Comparison of ENCODE assay signal across 27 cellular contexts in the genomic region with DNA sequence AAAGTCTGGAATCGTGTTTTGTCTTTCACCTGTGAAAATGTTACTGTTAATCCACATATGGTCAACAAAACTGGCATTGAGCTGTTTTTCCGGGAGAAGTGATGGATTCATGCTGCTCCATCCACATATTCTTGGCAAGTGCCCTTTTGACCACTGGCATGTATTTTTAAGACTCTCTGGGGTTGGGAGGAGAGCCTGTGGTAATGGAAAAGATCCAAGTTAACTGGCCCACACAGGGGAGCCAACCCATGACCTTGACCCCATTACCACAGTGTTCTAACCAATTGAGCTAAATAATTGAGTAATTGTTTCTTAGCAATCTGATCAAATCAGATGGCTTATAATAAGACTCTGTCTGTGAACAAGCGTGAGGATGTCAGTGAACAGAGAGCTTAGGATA.
DNase-seq lines count a peak whose midpoint lies in the region; TF ChIP-seq lines count a peak whose summit lies in the region.
"Had no signal": no experiment of that assay in that cellular context is flagged by ENCODE, and none has a peak within 500 bp of the region (broad histone marks: within the 10 kb centered on the region; RNA-seq: fewer than 3 reads in every experiment).

No MANE protein-coding gene starts in this region.

- H3K27ac Mint-ChIP-seq in activated T-helper 1 cell treated with anti-CD3 and anti-CD28 coated beads, Interleukin-12 subunit alpha, Interleukin-12 subunit beta, Interleukin-2, Interleukin-4 antibody, amounts not matched to agents 30 ng/mL and 10 ng/mL and 1 ng/mL, durations not matched to agents 14 hours and 24 hours and 36 hours, result no peak overlapping the region
- H3K27ac Mint-ChIP-seq: activated naive CD4-positive, alpha-beta T cell treated with anti-CD3 and anti-CD28 coated beads, Interleukin-2, amount 10 ng/mL, durations not matched to agents 7 days and 5 days; CD14-positive monocyte; naive thymus-derived CD4-positive, alpha-beta T cell had no signal

- no peak for TF ChIP-seq CTCF in foreskin fibroblast (IDR thresholded peaks at IDR 0.05; ENCODE audit: low read depth, low read length)

- H3K9me3 Mint-ChIP-seq in activated T-helper 1 cell treated with anti-CD3 and anti-CD28 coated beads, Interleukin-12 subunit alpha, Interleukin-12 subunit beta, Interleukin-2, Interleukin-4 antibody, amounts not matched to agents 30 ng/mL and 10 ng/mL and 1 ng/mL, durations not matched to agents 14 hours and 24 hours and 36 hours, result no peaks in the 10 kb centered on the region
- H3K9me3 Mint-ChIP-seq: activated naive CD4-positive, alpha-beta T cell treated with anti-CD3 and anti-CD28 coated beads, Interleukin-2, amount 10 ng/mL, durations not matched to agents 7 days and 5 days; activated T-cell treated with anti-CD3 and anti-CD28 coated beads, Interleukin-2, amount 50 U/mL, for 4 hours had no signal

- H3K4me3 Mint-ChIP-seq in activated T-helper 1 cell treated with anti-CD3 and anti-CD28 coated beads, Interleukin-12 subunit alpha, Interleukin-12 subunit beta, Interleukin-2, Interleukin-4 antibody, amounts not matched to agents 30 ng/mL and 10 ng/mL and 1 ng/mL, durations not matched to agents 14 hours and 24 hours and 36 hours, result no peak overlapping the region
- H3K4me3 Mint-ChIP-seq: activated naive CD4-positive, alpha-beta T cell treated with anti-CD3 and anti-CD28 coated beads, Interleukin-2, amount 10 ng/mL, durations not matched to agents 7 days and 5 days; activated T-cell treated with anti-CD3 and anti-CD28 coated beads, Interleukin-2, amount 50 U/mL, for 4 hours; CD14-positive monocyte; naive thymus-derived CD4-positive, alpha-beta T cell had no signal

- no peaks in the 10 kb centered on the region for H3K4me1 Mint-ChIP-seq in activated T-helper 1 cell treated with anti-CD3 and anti-CD28 coated beads, Interleukin-12 subunit alpha, Interleukin-12 subunit beta, Interleukin-2, Interleukin-4 antibody, amounts not matched to agents 30 ng/mL and 10 ng/mL and 1 ng/mL, durations not matched to agents 14 hours and 24 hours and 36 hours (ENCODE audit: low read depth)
- H3K4me1 Mint-ChIP-seq: activated naive CD4-positive, alpha-beta T cell treated with anti-CD3 and anti-CD28 coated beads, Interleukin-2, amount 10 ng/mL, durations not matched to agents 7 days and 5 days; CD14-positive monocyte; naive thymus-derived CD4-positive, alpha-beta T cell had no signal

- peaks cover 3% of the 10 kb centered on the region for H3K27me3 Mint-ChIP-seq in activated T-helper 1 cell treated with anti-CD3 and anti-CD28 coated beads, Interleukin-12 subunit alpha, Interleukin-12 subunit beta, Interleukin-2, Interleukin-4 antibody, amounts not matched to agents 30 ng/mL and 10 ng/mL and 1 ng/mL, durations not matched to agents 14 hours and 24 hours and 36 hours (ENCODE audit: insufficient read depth)

- H3K4me3 ChIP-seq in foreskin fibroblast (ENCODE audit: low read depth in 1 of 2, low read length in 2 of 2), result no peak overlapping the region
- H3K4me3 ChIP-seq: stomach, transverse colon had no signal

- DNase-seq in AG08395 (ENCODE audit: low spot score) (peak; percentile 28), HT1080 (ENCODE audit: low read depth) (peak; percentile 38), astrocyte of the hippocampus (ENCODE audit: low read depth, low spot score) (peak; percentile 81), foreskin fibroblast (peak; percentile 63 to 68), T1000 (lab: John Stamatoyannopoulos, UW) (no peak), NCI-H774 (lab: John Stamatoyannopoulos, UW) (no peak)
- DNase-seq in activated T-helper 1 cell treated with anti-CD3 and anti-CD28 coated beads, Interleukin-12 subunit alpha, Interleukin-12 subunit beta, Interleukin-2, Interleukin-4 antibody, amounts not matched to agents 30 ng/mL and 10 ng/mL and 1 ng/mL, durations not matched to agents 14 hours and 24 hours and 36 hours (ENCODE audit: low spot score), result no peak
- DNase-seq in activated CD4-positive, alpha-beta T cell treated with anti-CD3 and anti-CD28 coated beads, Interleukin-2, amount 50 U/mL, for 1 hour, result no peak
- DNase-seq: activated CD4-positive, CD25-positive, alpha-beta regulatory T cell treated with anti-CD3 and anti-CD28 coated beads, Interleukin-2, amount 50 U/mL, for 72 hours; activated CD8-positive, alpha-beta memory T cell treated with anti-CD3 and anti-CD28 coated beads for 24 hours; activated naive CD4-positive, alpha-beta T cell treated with anti-CD3 and anti-CD28 coated beads, Interleukin-2, amount 10 ng/mL, durations not matched to agents 7 days and 5 days; activated T-cell treated with anti-CD3 and anti-CD28 coated beads, Interleukin-2, amount 50 U/mL, for 4 hours; anterior cingulate cortex; effector CD8-positive, alpha-beta T cell; erythroblast; head of caudate nucleus; IMR-90; left colon; mesendoderm; naive thymus-derived CD4-positive, alpha-beta T cell; NCI-H1417 treated with DMSO at 0.1 percent for 48 hours; NCI-H2107; NCI-H510A; stimulated activated CD4-positive, alpha-beta T cell treated with anti-CD3 and anti-CD28 coated beads, Interleukin-15, amount 100 ng/mL, for 24 hours; stomach; transverse colon had no signal

- no peaks in the 10 kb centered on the region for H3K36me3 Mint-ChIP-seq in activated T-helper 1 cell treated with anti-CD3 and anti-CD28 coated beads, Interleukin-12 subunit alpha, Interleukin-12 subunit beta, Interleukin-2, Interleukin-4 antibody, amounts not matched to agents 30 ng/mL and 10 ng/mL and 1 ng/mL, durations not matched to agents 14 hours and 24 hours and 36 hours (ENCODE audit: low read depth)
- H3K36me3 Mint-ChIP-seq: activated naive CD4-positive, alpha-beta T cell treated with anti-CD3 and anti-CD28 coated beads, Interleukin-2, amount 10 ng/mL, durations not matched to agents 7 days and 5 days; CD14-positive monocyte; naive thymus-derived CD4-positive, alpha-beta T cell had no signal

- intact Hi-C loops in activated T-helper 1 cell treated with anti-CD3 and anti-CD28 coated beads, Interleukin-12 subunit alpha, Interleukin-12 subunit beta, Interleukin-2, Interleukin-4 antibody, amounts not matched to agents 30 ng/mL and 10 ng/mL and 1 ng/mL, durations not matched to agents 14 hours and 24 hours and 36 hours (cut with micrococcal nuclease), result no loop called here

Comparison
In these comparisons a context has a peak if more than half of its experiments do, and no peak if none do; other contexts are left out.
1. DNase-seq: peak in AG08395 (single experiment), HT1080 (single experiment), astrocyte of the hippocampus (single experiment) and foreskin fibroblast (2 of 2); none in activated T-helper 1 cell treated with anti-CD3 and anti-CD28 coated beads, Interleukin-12 subunit alpha, Interleukin-12 subunit beta, Interleukin-2, Interleukin-4 antibody, amounts not matched to agents 30 ng/mL and 10 ng/mL and 1 ng/mL, durations not matched to agents 14 hours and 24 hours and 36 hours (single experiment), T1000 (single experiment), activated CD4-positive, alpha-beta T cell treated with anti-CD3 and anti-CD28 coated beads, Interleukin-2, amount 50 U/mL, for 1 hour (single experiment) and NCI-H774 (single experiment).